10 cellular contexts compared by ENCODE assay signal in the genomic region with DNA sequence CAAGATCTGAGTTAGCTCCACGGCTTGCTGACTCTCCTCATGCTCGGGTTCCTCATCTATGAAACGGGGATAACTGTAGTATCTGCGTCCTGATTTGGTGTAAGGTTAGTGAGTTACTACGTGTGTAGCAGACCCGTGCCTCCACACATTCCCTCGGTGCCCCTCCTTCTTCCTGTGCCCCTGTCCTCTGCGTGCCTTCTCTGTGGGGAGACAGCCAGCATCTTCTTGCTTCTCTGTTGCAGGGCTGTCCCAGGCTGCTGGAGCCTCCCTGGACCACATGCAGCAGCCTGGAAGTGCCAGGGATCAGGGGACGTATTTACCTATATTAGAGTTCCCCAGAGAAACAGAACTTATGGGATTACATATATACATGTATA.
A peak's percentile ranks its signal among the peaks of the same experiment; 100 is the strongest.
DNase-seq lines count a peak whose midpoint lies in the region; ATAC-seq and TF ChIP-seq lines count a peak whose summit lies in the region.
"Had no signal": no experiment of that assay in that cellular context is flagged by ENCODE, and none has a peak within 500 bp of the region (broad histone marks: within the 10 kb centered on the region; RNA-seq: fewer than 3 reads in every experiment).

No MANE protein-coding gene starts in this region.

- H4K20me1 ChIP-seq in PC-3 (ENCODE audit: low read length): no peaks in the 10 kb centered on the region
- no peaks in the 10 kb centered on the region for H4K20me1 ChIP-seq in hepatocyte (ENCODE audit: insufficient read depth, poor library complexity, severe bottlenecking)

- no TSS peak for BruUV-seq in PC-3 (replicated peaks; lab: Mats Ljungman, UMichigan)

- H3K36me3 ChIP-seq in PC-3 (ENCODE audit: low read depth, low read length): no peaks in the 10 kb centered on the region
- no peaks in the 10 kb centered on the region for H3K36me3 ChIP-seq in hepatocyte (replicated peaks; ENCODE audit: insufficient read depth, low read depth)
- H3K36me3 ChIP-seq: esophagus squamous epithelium had no signal

- no peaks in the 10 kb centered on the region for H3K79me2 ChIP-seq in PC-3 (ENCODE audit: low read length)
- no peaks in the 10 kb centered on the region for H3K79me2 ChIP-seq in hepatocyte

- peak overlapping the region; percentile 64; the same call in 1 of the 2 replicates for H3K9ac ChIP-seq in PC-3 (ENCODE audit: low read length)

- H3K4me3 Mint-ChIP-seq in activated T-cell treated with anti-CD3 and anti-CD28 coated beads, Interleukin-2, amount 50 U/mL, for 72 hours: peak overlapping the region; percentile 64 to 80
- peak overlapping the region; percentile 48 for H3K4me3 Mint-ChIP-seq in stimulated activated memory B cell treated with anti-CD40 and anti-IgM and Interleukin-4, amounts not matched to agents 10 μg/mL and 1 μg/mL and 100 μg/mL, for 72 hours

- TF ChIP-seq CTCF in PC-3 (conservative IDR thresholded peaks at IDR 0.05; ENCODE audit: low read depth, low read length) (no peak), hepatocyte (IDR thresholded peaks at IDR 0.05; ENCODE audit: poor library complexity) (no peak)

- no peaks in the 10 kb centered on the region for H3K9me3 ChIP-seq in PC-3 (ENCODE audit: low read length)
- no peaks in the 10 kb centered on the region for H3K9me3 ChIP-seq in hepatocyte (ENCODE audit: low read depth)
- H3K9me3 ChIP-seq: esophagus squamous epithelium had no signal

- H3K27me3 ChIP-seq in PC-3 (ENCODE audit: low read length): no peaks in the 10 kb centered on the region
- no peaks in the 10 kb centered on the region for H3K27me3 ChIP-seq in hepatocyte

- no peaks in the 10 kb centered on the region for H3K9me2 ChIP-seq in PC-3 (replicated peaks; ENCODE audit: low read length)
- no peaks in the 10 kb centered on the region for H3K9me2 ChIP-seq in hepatocyte (replicated peaks; ENCODE audit: insufficient read depth)

- 66% methylated on average over 9 of the region's 9 CpGs for WGBS in hepatocyte (ENCODE audit: low lambda C conversion rate, missing lambda C conversion rate)

- H3K27ac Mint-ChIP-seq in activated T-cell treated with anti-CD3 and anti-CD28 coated beads, Interleukin-2, amount 50 U/mL, for 72 hours: no peak overlapping the region
- H3K27ac Mint-ChIP-seq in stimulated activated memory B cell treated with anti-CD40 and anti-IgM and Interleukin-4, amounts not matched to agents 10 μg/mL and 1 μg/mL and 100 μg/mL, for 72 hours: no peak overlapping the region

- no peak for ATAC-seq in activated T-cell treated with anti-CD3 and anti-CD28 coated beads, Interleukin-2, amount 50 U/mL, for 72 hours (replicated peaks in 1 of 2)
- ATAC-seq in PC-3 (no peak), GM21576 (IDR thresholded peaks at IDR 0.05; ENCODE audit: unreplicated experiment) (no peak)
- no peak for ATAC-seq in stimulated activated memory B cell treated with anti-CD40 and anti-IgM and Interleukin-4, amounts not matched to agents 10 μg/mL and 1 μg/mL and 100 μg/mL, for 72 hours

- no peak for DNase-seq in activated T-cell treated with anti-CD3 and anti-CD28 coated beads, Interleukin-2, amount 50 U/mL, for 72 hours
- no peak for DNase-seq in activated T-cell treated with anti-CD3 and anti-CD28 coated beads, Interleukin-2, amount 50 U/mL, for 1 hour
- DNase-seq in PC-3: no peak
- no peak for DNase-seq in hepatocyte (ENCODE audit: low spot score)
- no peak for DNase-seq in midbrain (lab: John Stamatoyannopoulos, UW)
- no peak for DNase-seq in DMS153 treated with DMSO at 0.1 percent for 48 hours (lab: John Stamatoyannopoulos, UW; ENCODE audit: unreplicated experiment)
- DNase-seq: esophagus squamous epithelium had no signal

- POLR2A ChIA-PET in PC-3 (lab: Charles Lee; ENCODE audit: unreplicated experiment): no interaction called here

- H3K36me3 Mint-ChIP-seq in activated T-cell treated with anti-CD3 and anti-CD28 coated beads, Interleukin-2, amount 50 U/mL, for 72 hours (ENCODE audit: insufficient read depth in 2 of 2): peaks cover 0 to 2% of the 10 kb centered on the region in 2 donors
- no peaks in the 10 kb centered on the region for H3K36me3 Mint-ChIP-seq in stimulated activated memory B cell treated with anti-CD40 and anti-IgM and Interleukin-4, amounts not matched to agents 10 μg/mL and 1 μg/mL and 100 μg/mL, for 72 hours

- H3K4me1 ChIP-seq in PC-3 (ENCODE audit: insufficient read depth, low read length) (peaks cover 14% of the 10 kb centered on the region), hepatocyte (ENCODE audit: insufficient read depth) (peaks cover 14% of the 10 kb centered on the region)

- no peaks in the 10 kb centered on the region for H3K9me3 Mint-ChIP-seq in activated T-cell treated with anti-CD3 and anti-CD28 coated beads, Interleukin-2, amount 50 U/mL, for 72 hours
- no peaks in the 10 kb centered on the region for H3K9me3 Mint-ChIP-seq in stimulated activated memory B cell treated with anti-CD40 and anti-IgM and Interleukin-4, amounts not matched to agents 10 μg/mL and 1 μg/mL and 100 μg/mL, for 72 hours

- CTCF ChIA-PET in PC-3 (lab: Charles Lee): interaction anchor here (0.6 kb wide), 1 partner anchor 86 kb away, joined by 3 read pairs; no protein-coding TSS in a partner anchor

- peak overlapping the region; percentile 94; the same call in 1 of the 2 replicates for H3K4me2 ChIP-seq in PC-3 (ENCODE audit: low read length)
- peak overlapping the region; percentile 78 for H3K4me2 ChIP-seq in hepatocyte

- H3F3A ChIP-seq in PC-3 (ENCODE audit: low read length, unreplicated experiment): no peaks in the 10 kb centered on the region

- H3K27ac ChIP-seq in PC-3 (ENCODE audit: low read length) (no peak overlapping the region), hepatocyte (no peak overlapping the region)
- H3K27ac ChIP-seq: esophagus squamous epithelium had no signal

- peaks cover 11% of the 10 kb centered on the region for H3K4me1 Mint-ChIP-seq in activated T-cell treated with anti-CD3 and anti-CD28 coated beads, Interleukin-2, amount 50 U/mL, for 72 hours (ENCODE audit: low read depth)
- H3K4me1 Mint-ChIP-seq in stimulated activated memory B cell treated with anti-CD40 and anti-IgM and Interleukin-4, amounts not matched to agents 10 μg/mL and 1 μg/mL and 100 μg/mL, for 72 hours: peaks cover 8% of the 10 kb centered on the region

- intact Hi-C loops in PC-3 (cut with micrococcal nuclease): loop anchor here (5.0 kb wide), 1 partner anchor 136 kb away; no protein-coding TSS in a partner anchor

- peaks cover 12% of the 10 kb centered on the region for H3K27me3 Mint-ChIP-seq in activated T-cell treated with anti-CD3 and anti-CD28 coated beads, Interleukin-2, amount 50 U/mL, for 72 hours (ENCODE audit: low read depth)
- H3K27me3 Mint-ChIP-seq in stimulated activated memory B cell treated with anti-CD40 and anti-IgM and Interleukin-4, amounts not matched to agents 10 μg/mL and 1 μg/mL and 100 μg/mL, for 72 hours: peaks cover 37% of the 10 kb centered on the region

- H2AFZ ChIP-seq in PC-3 (ENCODE audit: low read length): peak overlapping the region; percentile 93; the same call in 1 of the 2 replicates
- peak overlapping the region; percentile 51 for H2AFZ ChIP-seq in hepatocyte

- H3K4me3 ChIP-seq in PC-3 (ENCODE audit: low read length) (peak overlapping the region; percentile 66; the same call in 1 of the 2 replicates), hepatocyte (no peak overlapping the region)
- H3K4me3 ChIP-seq: lung had no signal
